ENCODE assay signal across 11 cellular contexts in the genomic region with DNA sequence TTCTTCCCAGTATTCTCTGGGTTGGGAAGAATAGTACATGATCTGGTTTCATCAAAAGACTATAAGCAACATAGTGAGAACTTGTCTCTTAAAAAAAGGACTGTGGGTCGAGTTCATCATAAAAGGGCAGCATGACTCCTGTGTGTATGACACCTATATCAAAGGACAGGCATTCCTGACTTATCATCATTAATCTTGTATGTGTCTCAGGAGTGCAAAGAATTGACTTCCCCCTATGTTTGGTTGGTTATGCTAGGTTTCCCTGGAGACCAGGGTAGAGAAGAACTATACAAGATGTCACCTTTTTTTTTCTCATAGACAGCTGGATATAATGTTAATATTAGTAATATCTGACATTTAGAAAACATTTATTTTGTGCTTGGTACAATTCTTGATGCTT.
"Had no signal": no experiment of that assay in that cellular context is flagged by ENCODE, and none has a peak within 500 bp of the region (broad histone marks: within the 10 kb centered on the region; RNA-seq: fewer than 3 reads in every experiment).

No MANE protein-coding gene starts in this region.

- H3K27me3 Mint-ChIP-seq: activated naive CD4-positive, alpha-beta T cell treated with anti-CD3 and anti-CD28 coated beads, Interleukin-2, amount 50 U/mL, for 24 hours had no signal

- H3K4me3 Mint-ChIP-seq: activated naive CD4-positive, alpha-beta T cell treated with anti-CD3 and anti-CD28 coated beads, Interleukin-2, amount 50 U/mL, for 24 hours had no signal

- H3K27ac Mint-ChIP-seq: activated naive CD4-positive, alpha-beta T cell treated with anti-CD3 and anti-CD28 coated beads, Interleukin-2, amount 50 U/mL, for 24 hours had no signal

- ATAC-seq: esophagus mucosa, left lung had no signal

- H3K27me3 ChIP-seq: brain microvascular endothelial cell, left lung, pancreas, vagina had no signal

- H3K36me3 ChIP-seq: brain microvascular endothelial cell, left lung, pancreas, vagina had no signal

- H3K27ac ChIP-seq: brain microvascular endothelial cell, left lung, skin epidermis, vagina had no signal

- H3K9me3 Mint-ChIP-seq: activated naive CD4-positive, alpha-beta T cell treated with anti-CD3 and anti-CD28 coated beads, Interleukin-2, amount 50 U/mL, for 24 hours had no signal

- H3K4me1 Mint-ChIP-seq: activated naive CD4-positive, alpha-beta T cell treated with anti-CD3 and anti-CD28 coated beads, Interleukin-2, amount 50 U/mL, for 24 hours had no signal

- H3K4me3 ChIP-seq: left lung, pancreas, skin epidermis, vagina had no signal

- H3K9me3 ChIP-seq: left lung, pancreas, vagina had no signal

- DNase-seq: brain microvascular endothelial cell, cerebellar nuclear complex, dermis blood vessel endothelial cell, glutamatergic neuron, left lung, pancreas, T-helper 2 cell had no signal

- H3K36me3 Mint-ChIP-seq: activated naive CD4-positive, alpha-beta T cell treated with anti-CD3 and anti-CD28 coated beads, Interleukin-2, amount 50 U/mL, for 24 hours had no signal
